Comparison of ENCODE assay signal across 20 cellular contexts in the genomic region with DNA sequence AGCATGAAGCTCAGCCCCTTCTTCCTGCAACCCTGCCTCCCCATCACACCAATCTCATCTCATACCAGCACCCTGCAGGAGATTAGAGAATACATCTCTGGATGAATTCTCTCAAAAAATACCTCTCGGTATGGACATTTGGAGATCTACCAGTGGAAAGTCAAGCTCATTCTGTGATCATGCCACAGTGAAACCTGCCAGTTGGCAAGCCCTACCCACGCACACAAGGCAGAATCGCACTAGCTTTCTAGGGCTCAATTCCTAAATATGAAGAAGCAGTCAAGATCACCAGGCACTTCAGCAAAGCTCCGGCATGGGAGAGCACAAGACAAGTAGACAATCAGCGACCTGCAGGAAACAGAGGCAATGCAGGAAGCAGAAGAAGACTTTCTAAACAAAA.
"Had no signal": no experiment of that assay in that cellular context is flagged by ENCODE, and none has a peak within 500 bp of the region (broad histone marks: within the 10 kb centered on the region; RNA-seq: fewer than 3 reads in every experiment).

No MANE protein-coding gene starts in this region.

- H3K9me3 ChIP-seq: breast epithelium, heart left ventricle, psoas muscle, thyroid gland, upper lobe of right lung had no signal

- H3K4me1 ChIP-seq: breast epithelium, heart left ventricle, psoas muscle, thyroid gland, upper lobe of right lung had no signal

- DNase-seq: activated CD4-positive, alpha-beta memory T cell treated with anti-CD3 and anti-CD28 coated beads for 36 hours; activated CD4-positive, alpha-beta T cell treated with anti-CD3 and anti-CD28 coated beads for 48 hours; activated naive CD4-positive, alpha-beta T cell treated with Interleukin-2 at 50 U/mL for 16 hours; activated naive CD8-positive, alpha-beta T cell treated with anti-CD3 and anti-CD28 coated beads for 36 hours; activated T-cell treated with anti-CD3 and anti-CD28 coated beads, Interleukin-2, amount 50 U/mL, for 48 hours; cortex of kidney; heart left ventricle; naive thymus-derived CD4-positive, alpha-beta T cell; psoas muscle; right cardiac atrium; stimulated activated CD4-positive, alpha-beta T cell treated with anti-CD3 and anti-CD28 coated beads, Interleukin-12 subunit alpha, Interleukin-12 subunit beta, amount 100 ng/mL, for 4 hours; stimulated activated CD4-positive, alpha-beta T cell treated with anti-CD3 and anti-CD28 coated beads, Interleukin-4, amount 100 ng/mL, for 4 hours; stimulated activated naive CD8-positive, alpha-beta T cell treated with anti-CD3 and anti-CD28 coated beads, Interleukin-15, Interleukin-2, amounts not matched to agents 100 U/mL and 50 U/mL, for 24 hours; T-cell; thyroid gland; upper lobe of right lung had no signal

- H3K4me3 ChIP-seq: breast epithelium, heart left ventricle, lung, psoas muscle, thyroid gland, upper lobe of right lung had no signal

- H3K27me3 ChIP-seq: breast epithelium, thyroid gland, upper lobe of right lung had no signal

- H3K27ac ChIP-seq: breast epithelium, heart left ventricle, psoas muscle, thyroid gland, upper lobe of right lung had no signal

- FAIRE-seq: TTC549 had no signal

- H3K36me3 ChIP-seq: breast epithelium, heart left ventricle, thyroid gland, upper lobe of right lung had no signal

- ATAC-seq: heart left ventricle; left lobe of liver; naive thymus-derived CD4-positive, alpha-beta T cell; psoas muscle; right cardiac atrium; stimulated activated naive CD8-positive, alpha-beta T cell treated with anti-CD3 and anti-CD28 coated beads, Interleukin-15, Interleukin-2, amounts not matched to agents 100 U/mL and 50 U/mL, for 24 hours; T-cell had no signal
